Comparison of ENCODE assay signal across 3 cellular contexts in the genomic region with DNA sequence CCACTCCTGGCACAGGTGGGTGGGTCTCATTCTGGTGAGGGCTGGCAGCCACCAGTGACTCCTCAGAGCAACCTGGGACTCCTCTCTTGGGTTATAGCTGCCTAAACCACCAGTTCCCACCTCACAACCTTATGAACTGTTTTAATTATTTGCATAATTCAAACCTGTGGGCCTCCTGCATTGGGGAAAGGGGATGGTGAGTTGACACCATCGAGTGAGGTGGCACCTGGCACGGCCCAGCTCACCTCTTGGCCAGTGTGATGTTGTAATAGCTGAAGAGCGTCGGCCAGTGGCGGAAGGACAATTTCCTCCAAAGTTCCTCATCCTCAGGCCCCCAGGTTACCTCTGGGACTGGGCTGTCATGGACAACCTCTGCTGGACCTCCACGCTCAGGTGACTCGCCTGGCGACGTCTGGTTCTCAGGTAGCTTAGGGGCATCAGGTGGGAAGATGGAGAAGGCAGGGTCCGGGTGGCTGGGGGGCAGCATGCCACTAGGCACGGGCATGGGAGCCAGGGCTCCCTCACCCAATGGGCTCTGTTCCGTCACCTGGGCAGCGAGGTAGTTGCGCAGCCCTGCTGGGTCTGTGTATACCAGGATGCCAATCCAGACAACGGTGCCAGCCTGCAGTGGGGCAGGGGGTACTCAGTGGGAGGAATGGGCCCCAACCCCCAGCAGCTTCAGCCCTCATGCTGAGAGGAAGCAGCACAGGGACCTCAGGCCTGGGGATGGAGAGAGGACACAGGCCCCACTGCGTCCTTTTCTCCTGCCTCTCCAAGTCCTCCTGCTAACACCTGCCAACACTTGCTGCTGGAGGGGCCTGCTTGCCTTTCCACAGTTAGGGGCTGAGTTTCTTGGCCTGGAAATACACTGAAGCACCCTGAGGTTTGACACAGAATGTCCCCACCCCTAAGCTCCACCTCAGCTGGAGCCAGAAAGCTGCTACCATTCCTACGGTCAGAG.
TF ChIP-seq lines count a peak whose summit lies in the region.

No MANE protein-coding gene starts in this region.

TF ChIP-seq in SK-N-SH, 30 proteins besides CTCF, POLR2A, EP300 and RAD21:
- 0 out of 2 replicates have a peak, but pooled peaks have one; percentile 7 for TF ChIP-seq POLR2AphosphoS5 (IDR thresholded peaks at IDR 0.05; ENCODE audit: low read depth, low read length)
- no peak for TF ChIP-seq TAF1 (IDR thresholded peaks at IDR 0.05; ENCODE audit: borderline replicate concordance, low read depth, low read length)

TF ChIP-seq in SK-N-SH treated with all-trans-retinoic acid at 6 μM for 48 hours, 23 proteins besides CTCF, POLR2A, EP300 and RAD21:
- no peak for TF ChIP-seq OSR1 (CRISPR knock-in tag; IDR thresholded peaks at IDR 0.05)
- TF ChIP-seq, protein P1, sequence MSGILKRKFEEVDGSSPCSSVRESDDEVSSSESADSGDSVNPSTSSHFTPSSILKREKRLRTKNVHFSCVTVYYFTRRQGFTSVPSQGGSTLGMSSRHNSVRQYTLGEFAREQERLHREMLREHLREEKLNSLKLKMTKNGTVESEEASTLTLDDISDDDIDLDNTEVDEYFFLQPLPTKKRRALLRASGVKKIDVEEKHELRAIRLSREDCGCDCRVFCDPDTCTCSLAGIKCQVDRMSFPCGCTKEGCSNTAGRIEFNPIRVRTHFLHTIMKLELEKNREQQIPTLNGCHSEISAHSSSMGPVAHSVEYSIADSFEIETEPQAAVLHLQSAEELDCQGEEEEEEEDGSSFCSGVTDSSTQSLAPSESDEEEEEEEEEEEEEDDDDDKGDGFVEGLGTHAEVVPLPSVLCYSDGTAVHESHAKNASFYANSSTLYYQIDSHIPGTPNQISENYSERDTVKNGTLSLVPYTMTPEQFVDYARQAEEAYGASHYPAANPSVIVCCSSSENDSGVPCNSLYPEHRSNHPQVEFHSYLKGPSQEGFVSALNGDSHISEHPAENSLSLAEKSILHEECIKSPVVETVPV (CRISPR knock-in tag; IDR thresholded peaks at IDR 0.05): no peak
- TF ChIP-seq BACH2 (CRISPR knock-in tag; IDR thresholded peaks at IDR 0.05; ENCODE audit: borderline replicate concordance): no peak
- TF ChIP-seq ZFP30 (CRISPR knock-in tag; IDR thresholded peaks at IDR 0.05): no peak
- no peak for TF ChIP-seq POU6F1 (CRISPR knock-in tag; IDR thresholded peaks at IDR 0.05; ENCODE audit: borderline replicate concordance, low read depth)
- TF ChIP-seq SNAI2 (CRISPR knock-in tag; IDR thresholded peaks at IDR 0.05): no peak
- TF ChIP-seq CSDC2 (CRISPR knock-in tag; IDR thresholded peaks at IDR 0.05): no peak
- TF ChIP-seq, protein P2, sequence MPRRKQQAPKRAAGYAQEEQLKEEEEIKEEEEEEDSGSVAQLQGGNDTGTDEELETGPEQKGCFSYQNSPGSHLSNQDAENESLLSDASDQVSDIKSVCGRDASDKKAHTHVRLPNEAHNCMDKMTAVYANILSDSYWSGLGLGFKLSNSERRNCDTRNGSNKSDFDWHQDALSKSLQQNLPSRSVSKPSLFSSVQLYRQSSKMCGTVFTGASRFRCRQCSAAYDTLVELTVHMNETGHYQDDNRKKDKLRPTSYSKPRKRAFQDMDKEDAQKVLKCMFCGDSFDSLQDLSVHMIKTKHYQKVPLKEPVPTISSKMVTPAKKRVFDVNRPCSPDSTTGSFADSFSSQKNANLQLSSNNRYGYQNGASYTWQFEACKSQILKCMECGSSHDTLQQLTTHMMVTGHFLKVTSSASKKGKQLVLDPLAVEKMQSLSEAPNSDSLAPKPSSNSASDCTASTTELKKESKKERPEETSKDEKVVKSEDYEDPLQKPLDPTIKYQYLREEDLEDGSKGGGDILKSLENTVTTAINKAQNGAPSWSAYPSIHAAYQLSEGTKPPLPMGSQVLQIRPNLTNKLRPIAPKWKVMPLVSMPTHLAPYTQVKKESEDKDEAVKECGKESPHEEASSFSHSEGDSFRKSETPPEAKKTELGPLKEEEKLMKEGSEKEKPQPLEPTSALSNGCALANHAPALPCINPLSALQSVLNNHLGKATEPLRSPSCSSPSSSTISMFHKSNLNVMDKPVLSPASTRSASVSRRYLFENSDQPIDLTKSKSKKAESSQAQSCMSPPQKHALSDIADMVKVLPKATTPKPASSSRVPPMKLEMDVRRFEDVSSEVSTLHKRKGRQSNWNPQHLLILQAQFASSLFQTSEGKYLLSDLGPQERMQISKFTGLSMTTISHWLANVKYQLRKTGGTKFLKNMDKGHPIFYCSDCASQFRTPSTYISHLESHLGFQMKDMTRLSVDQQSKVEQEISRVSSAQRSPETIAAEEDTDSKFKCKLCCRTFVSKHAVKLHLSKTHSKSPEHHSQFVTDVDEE (CRISPR knock-in tag; IDR thresholded peaks at IDR 0.05): no peak
- TF ChIP-seq ZFP3 (CRISPR knock-in tag; IDR thresholded peaks at IDR 0.05): no peak
- TF ChIP-seq GLIS3 (CRISPR knock-in tag; IDR thresholded peaks at IDR 0.05): no peak
- no peak for TF ChIP-seq ISL1 (CRISPR knock-in tag; IDR thresholded peaks at IDR 0.05)
- TF ChIP-seq, protein P3, sequence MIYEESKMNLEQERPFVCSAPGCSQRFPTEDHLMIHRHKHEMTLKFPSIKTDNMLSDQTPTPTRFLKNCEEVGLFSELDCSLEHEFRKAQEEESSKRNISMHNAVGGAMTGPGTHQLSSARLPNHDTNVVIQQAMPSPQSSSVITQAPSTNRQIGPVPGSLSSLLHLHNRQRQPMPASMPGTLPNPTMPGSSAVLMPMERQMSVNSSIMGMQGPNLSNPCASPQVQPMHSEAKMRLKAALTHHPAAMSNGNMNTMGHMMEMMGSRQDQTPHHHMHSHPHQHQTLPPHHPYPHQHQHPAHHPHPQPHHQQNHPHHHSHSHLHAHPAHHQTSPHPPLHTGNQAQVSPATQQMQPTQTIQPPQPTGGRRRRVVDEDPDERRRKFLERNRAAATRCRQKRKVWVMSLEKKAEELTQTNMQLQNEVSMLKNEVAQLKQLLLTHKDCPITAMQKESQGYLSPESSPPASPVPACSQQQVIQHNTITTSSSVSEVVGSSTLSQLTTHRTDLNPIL (CRISPR knock-in tag; IDR thresholded peaks at IDR 0.05; ENCODE audit: low read depth): no peak
- no peak for TF ChIP-seq ZC3H10 (CRISPR knock-in tag; IDR thresholded peaks at IDR 0.05)

TF ChIP-seq in K562, 482 proteins besides CTCF, POLR2A, EP300 and RAD21:
- TF ChIP-seq HMGN3 (IDR thresholded peaks at IDR 0.05; ENCODE audit: borderline replicate concordance, extremely low read depth, insufficient read length, low read depth, low read length) (peak; percentile 27), POLR2G (IDR thresholded peaks at IDR 0.05; ENCODE audit: low read depth, low read length) (peak; percentile 33; the same call in 1 of the 2 replicates), HNRNPLL (IDR thresholded peaks at IDR 0.05; ENCODE audit: low read depth, low read length, poor library complexity, severe bottlenecking) (no peak)
